Comparison of ENCODE assay signal across 28 cellular contexts in genomic region chr15:71097890-71098289, GRCh38. TPM values are rescaled to one million over a fixed set of nuclear protein-coding genes. Genes with fewer than 3 reads are reported as not detected.
"Had no signal": no experiment of that assay in that cellular context is flagged by ENCODE, and none has a peak within 500 bp of the region (broad histone marks: within the 10 kb centered on the region; RNA-seq: fewer than 3 reads in every experiment).

No MANE protein-coding gene starts in this region.

- H3K4me1 Mint-ChIP-seq: memory B cell; naive thymus-derived CD4-positive, alpha-beta T cell; stimulated activated naive B cell treated with anti-CD40 and anti-IgM and Interleukin-4, amounts not matched to agents 10 μg/mL and 1 μg/mL and 100 μg/mL, for 72 hours had no signal

- H3K36me3 ChIP-seq: left ventricle myocardium inferior, ovary, stomach, thyroid gland, transverse colon, upper lobe of left lung, vagina had no signal

- ATAC-seq: left colon; mucosa of descending colon; naive thymus-derived CD4-positive, alpha-beta T cell; natural killer cell treated with Interleukin-12 subunit alpha and Interleukin-12 subunit beta and Interleukin-15 and Interleukin-18, amount 100 ng/mL, for 72 hours; right cardiac atrium; sciatic nerve; stimulated activated naive B cell treated with anti-CD40 and anti-IgM and Interleukin-4, amounts not matched to agents 10 μg/mL and 1 μg/mL and 100 μg/mL, for 72 hours; stimulated activated naive CD8-positive, alpha-beta T cell treated with anti-CD3 and anti-CD28 coated beads, Interleukin-15, Interleukin-2, amounts not matched to agents 100 U/mL and 50 U/mL, for 24 hours had no signal

- H3K4me3 ChIP-seq: hepatocyte, left ventricle myocardium inferior, lung, mucosa of descending colon, ovary, skin epidermis, stomach, testis, thyroid gland, transverse colon, upper lobe of left lung, vagina had no signal

- H3K4me3 Mint-ChIP-seq: memory B cell; naive thymus-derived CD4-positive, alpha-beta T cell; natural killer cell treated with Interleukin-12 subunit alpha and Interleukin-12 subunit beta and Interleukin-15 and Interleukin-18, amount 100 ng/mL, for 72 hours; stimulated activated naive B cell treated with anti-CD40 and anti-IgM and Interleukin-4, amounts not matched to agents 10 μg/mL and 1 μg/mL and 100 μg/mL, for 72 hours had no signal

- H3K27ac ChIP-seq: hepatocyte, left ventricle myocardium inferior, ovary, stomach, testis, thyroid gland, transverse colon, upper lobe of left lung had no signal

- H3K36me3 Mint-ChIP-seq: naive thymus-derived CD4-positive, alpha-beta T cell; natural killer cell treated with Interleukin-12 subunit alpha and Interleukin-12 subunit beta and Interleukin-15 and Interleukin-18, amount 100 ng/mL, for 72 hours; stimulated activated naive B cell treated with anti-CD40 and anti-IgM and Interleukin-4, amounts not matched to agents 10 μg/mL and 1 μg/mL and 100 μg/mL, for 72 hours had no signal

- H3K27ac Mint-ChIP-seq: memory B cell; naive thymus-derived CD4-positive, alpha-beta T cell; natural killer cell treated with Interleukin-12 subunit alpha and Interleukin-12 subunit beta and Interleukin-15 and Interleukin-18, amount 100 ng/mL, for 72 hours; progenitor cell of endocrine pancreas; stimulated activated naive B cell treated with anti-CD40 and anti-IgM and Interleukin-4, amounts not matched to agents 10 μg/mL and 1 μg/mL and 100 μg/mL, for 72 hours had no signal

- H3K9me3 Mint-ChIP-seq: natural killer cell treated with Interleukin-12 subunit alpha and Interleukin-12 subunit beta and Interleukin-15 and Interleukin-18, amount 100 ng/mL, for 72 hours had no signal

- H3K27me3 ChIP-seq: hepatocyte, ovary, stomach, testis, thyroid gland, transverse colon, upper lobe of left lung, vagina had no signal

- H3K27me3 Mint-ChIP-seq: memory B cell; stimulated activated naive B cell treated with anti-CD40 and anti-IgM and Interleukin-4, amounts not matched to agents 10 μg/mL and 1 μg/mL and 100 μg/mL, for 72 hours had no signal

- DNase-seq: kidney glomerular epithelial cell; left colon; left ventricle myocardium inferior; midbrain; mucosa of descending colon; naive thymus-derived CD4-positive, alpha-beta T cell; ovary; retina; right cardiac atrium; stimulated activated CD4-positive, alpha-beta T cell treated with anti-CD3 and anti-CD28 coated beads, Interleukin-12 subunit alpha, Interleukin-12 subunit beta, amount 100 ng/mL, for 4 hours; stimulated activated CD4-positive, alpha-beta T cell treated with anti-CD3 and anti-CD28 coated beads, Interleukin-15, amount 100 ng/mL, for 24 hours; stimulated activated CD4-positive, alpha-beta T cell treated with anti-CD3 and anti-CD28 coated beads, Interleukin-2, amount 100 ng/mL, for 24 hours; stimulated activated CD4-positive, alpha-beta T cell treated with anti-CD3 and anti-CD28 coated beads, Interleukin-4, amount 100 ng/mL, for 1 hour; stimulated activated naive B cell treated with anti-CD40 and anti-IgM and Interleukin-4, amounts not matched to agents 10 μg/mL and 1 μg/mL and 100 μg/mL, for 72 hours; stimulated activated naive CD8-positive, alpha-beta T cell treated with anti-CD3 and anti-CD28 coated beads, Interleukin-15, Interleukin-2, amounts not matched to agents 100 U/mL and 50 U/mL, for 24 hours; stomach; testis; thyroid gland; transverse colon; upper lobe of left lung had no signal

- H3K9me3 ChIP-seq: left ventricle myocardium inferior, mucosa of descending colon, ovary, stomach, testis, thyroid gland, transverse colon, upper lobe of left lung, vagina had no signal

RNA-seq across cellular contexts. Expression of gene THSD4, which starts 17.4 kb away (rescaled TPM):
- total RNA-seq: naive thymus-derived CD4-positive, alpha-beta T cell; natural killer cell treated with Interleukin-12 subunit alpha and Interleukin-12 subunit beta and Interleukin-15 and Interleukin-18, amount 100 ng/mL, for 72 hours had no signal
